ENCODE assay signal across 1 cellular context in genomic region chr6:121838842-121839241, GRCh38.
TF ChIP-seq lines count a peak whose summit lies in the region.

No MANE protein-coding gene starts in this region.

TF ChIP-seq in SK-N-SH, 30 proteins besides CTCF, POLR2A, EP300 and RAD21 (continued from another document):
- TF ChIP-seq PBX3 (IDR thresholded peaks at IDR 0.05) (peak; percentile 95), GABPA (IDR thresholded peaks at IDR 0.05; ENCODE audit: low read depth) (0 out of 2 replicates have a peak, but pooled peaks have one; percentile 13), TEAD4 (IDR thresholded peaks at IDR 0.05; ENCODE audit: borderline replicate concordance, insufficient read depth) (peak; percentile 85), SIN3A (IDR thresholded peaks at IDR 0.05; ENCODE audit: borderline replicate concordance, low read depth, low read length) (peak; percentile 88; the same call in 1 of the 2 replicates), MEF2A (IDR thresholded peaks at IDR 0.05; ENCODE audit: borderline replicate concordance, low read depth) (peak; percentile 33; the same call in 1 of the 2 replicates), MXI1 (IDR thresholded peaks at IDR 0.05; ENCODE audit: low read depth, low read length) (no peak), YY1 (IDR thresholded peaks at IDR 0.05; ENCODE audit: low read depth) (no peak), TAF1 (IDR thresholded peaks at IDR 0.05; ENCODE audit: borderline replicate concordance, low read depth, low read length) (no peak), RXRA (IDR thresholded peaks at IDR 0.05; ENCODE audit: borderline replicate concordance, low read depth) (peak; percentile 65; the same call in 1 of the 2 replicates), ELF1 (IDR thresholded peaks at IDR 0.05) (no peak), NFIC (IDR thresholded peaks at IDR 0.05; ENCODE audit: borderline replicate concordance) (peak; percentile 98), ZBTB33 (IDR thresholded peaks at IDR 0.05; ENCODE audit: borderline replicate concordance, low read depth) (peak; percentile 62; the same call in 1 of the 2 replicates), USF1 (IDR thresholded peaks at IDR 0.05; ENCODE audit: borderline replicate concordance, low read depth) (no peak)
TF ChIP-seq in SK-N-SH: peak in this region for 15.
